8 cellular contexts compared by ENCODE assay signal in the genomic region with DNA sequence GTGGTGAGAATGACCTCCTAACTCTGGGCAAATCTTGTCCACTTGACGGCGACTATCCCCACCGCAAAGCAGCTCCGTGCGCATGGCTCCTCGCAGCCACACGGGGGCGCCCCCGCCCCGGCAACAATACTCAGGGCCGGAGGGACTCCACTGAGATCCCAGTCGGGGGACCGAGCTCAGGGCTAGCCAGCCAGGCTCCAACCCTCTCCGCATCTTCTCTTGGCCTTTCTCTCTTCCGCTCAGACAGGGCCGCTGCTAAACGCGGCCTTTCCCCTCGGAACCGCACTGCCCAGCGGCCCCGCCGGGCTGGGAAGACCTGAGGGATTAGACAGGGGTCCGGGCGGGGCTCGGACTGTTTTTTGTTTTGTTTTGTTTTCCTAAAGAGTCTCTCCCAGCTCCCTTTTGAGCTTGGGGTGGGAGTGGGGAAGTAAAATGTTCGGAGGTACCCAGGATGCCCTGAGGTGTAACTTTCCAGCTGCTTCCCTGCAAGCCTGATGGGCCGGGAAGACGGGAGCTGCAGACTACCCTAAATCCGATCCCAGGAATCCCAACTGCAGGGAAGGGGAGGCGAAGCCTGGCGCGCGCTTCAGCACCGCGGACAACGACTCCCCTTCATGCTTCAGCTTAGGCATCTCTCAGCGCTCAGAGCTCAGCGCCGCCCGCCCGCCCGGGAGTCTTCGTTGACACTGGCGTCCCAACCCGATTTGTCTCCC. TPM values are rescaled to one million over a fixed set of nuclear protein-coding genes. Genes with fewer than 3 reads are reported as not detected.
DNase-seq lines count a peak whose midpoint lies in the region; ATAC-seq and TF ChIP-seq lines count a peak whose summit lies in the region.

No MANE protein-coding gene starts in this region.

- peaks cover 20% of the 10 kb centered on the region for H3K4me1 ChIP-seq in GM23338 (ENCODE audit: insufficient read depth)

- 0 out of 2 replicates have a peak overlapping the region, but pooled peaks have one; percentile 56 for H2AFZ ChIP-seq in GM23338

- H4K20me1 ChIP-seq in GM23338 (replicated peaks; ENCODE audit: insufficient read depth) = peaks cover 6% of the 10 kb centered on the region; the same call in 1 of the 2 replicates

- H3K9me3 Mint-ChIP-seq in GM23338 (no peaks in the 10 kb centered on the region; the same call in 2 of the 3 replicates), osteocyte (ENCODE audit: unreplicated experiment) (no peaks in the 10 kb centered on the region), type B pancreatic cell (no peaks in the 10 kb centered on the region)
- no peaks in the 10 kb centered on the region for H3K9me3 Mint-ChIP-seq in activated naive CD8-positive, alpha-beta T cell treated with anti-CD3 and anti-CD28 coated beads for 36 hours

- peak; percentile 62 for ATAC-seq in GM23338

- peaks cover 11% of the 10 kb centered on the region; the same call in 1 of the 2 replicates for H3F3A ChIP-seq in GM23338 (replicated peaks; ENCODE audit: low read depth)

- H3K27me3 Mint-ChIP-seq in GM23338 (ENCODE audit: insufficient read depth, low read depth, poor library complexity) (peaks cover 38% of the 10 kb centered on the region), osteocyte (ENCODE audit: unreplicated experiment) (peaks cover 4% of the 10 kb centered on the region), type B pancreatic cell (peaks cover 63% of the 10 kb centered on the region)
- H3K27me3 Mint-ChIP-seq in activated naive CD8-positive, alpha-beta T cell treated with anti-CD3 and anti-CD28 coated beads for 36 hours = peaks cover 28% of the 10 kb centered on the region

- no peaks in the 10 kb centered on the region for H3K9me2 ChIP-seq in GM23338 (ENCODE audit: insufficient read depth)

- no peak overlapping the region for H3K9ac ChIP-seq in SK-N-MC (ENCODE audit: insufficient read length)

- no peaks in the 10 kb centered on the region for H3K79me2 ChIP-seq in GM23338 (replicated peaks; ENCODE audit: insufficient read depth)

- peak; percentile 97 for TF ChIP-seq CTCF in GM23338 (conservative IDR thresholded peaks at IDR 0.05; ENCODE audit: low read depth in 2 of 2)
- peak; percentile 94 for TF ChIP-seq CTCF in osteocyte (IDR thresholded peaks at IDR 0.05)
- TF ChIP-seq CTCF in type B pancreatic cell (conservative IDR thresholded peaks at IDR 0.05) = peak; percentile 98

- H3K36me3 Mint-ChIP-seq in GM23338 (ENCODE audit: low read depth) (no peaks in the 10 kb centered on the region), osteocyte (ENCODE audit: unreplicated experiment) (peaks cover 8% of the 10 kb centered on the region), type B pancreatic cell (no peaks in the 10 kb centered on the region)
- peaks cover 1% of the 10 kb centered on the region for H3K36me3 Mint-ChIP-seq in activated naive CD8-positive, alpha-beta T cell treated with anti-CD3 and anti-CD28 coated beads for 36 hours

- no peaks in the 10 kb centered on the region for H3K9me3 ChIP-seq in SK-N-MC (ENCODE audit: low read depth, low read length)

- DNase-seq in Daoy (ENCODE audit: low read depth) = peak; percentile 82
- peak; percentile 96 for DNase-seq in GM23338 (ENCODE audit: low spot score)
- peak; percentile 80 for DNase-seq in M059J (ENCODE audit: low read depth)
- DNase-seq in SK-N-MC (ENCODE audit: low read depth, low spot score) = no peak
- peak; percentile 84 for DNase-seq in activated naive CD8-positive, alpha-beta T cell treated with anti-CD3 and anti-CD28 coated beads for 36 hours
- DNase-seq in head of caudate nucleus = peak; percentile 77 to 94 (median 88)
- DNase-seq in osteocyte (ENCODE audit: extremely low spot score, unreplicated experiment) = peak; percentile 94
- peak; percentile 89 for DNase-seq in type B pancreatic cell (ENCODE audit: extremely low spot score, unreplicated experiment)

- H3K4me2 ChIP-seq in GM23338 = peak overlapping the region; percentile 99

- H3K4me3 ChIP-seq in GM23338 (peak overlapping the region; percentile 91), SK-N-MC (peak overlapping the region; percentile 58)

- no peaks in the 10 kb centered on the region for H3K36me3 ChIP-seq in GM23338 (ENCODE audit: insufficient read depth)
- H3K36me3 ChIP-seq in SK-N-MC (ENCODE audit: insufficient read depth, low read length) = no peaks in the 10 kb centered on the region

- H3K4me1 Mint-ChIP-seq in GM23338 = peaks cover 45% of the 10 kb centered on the region
- peaks cover 40% of the 10 kb centered on the region for H3K4me1 Mint-ChIP-seq in activated naive CD8-positive, alpha-beta T cell treated with anti-CD3 and anti-CD28 coated beads for 36 hours
- H3K4me1 Mint-ChIP-seq in osteocyte (ENCODE audit: unreplicated experiment) = peaks cover 25% of the 10 kb centered on the region
- peaks cover 31% of the 10 kb centered on the region for H3K4me1 Mint-ChIP-seq in type B pancreatic cell (ENCODE audit: unreplicated experiment)

- no peak overlapping the region for H3K27ac ChIP-seq in GM23338 (ENCODE audit: low read depth)
- no peak overlapping the region for H3K27ac ChIP-seq in SK-N-MC

- H3K27ac Mint-ChIP-seq in GM23338 (peak overlapping the region; percentile 62; the same call in 1 of the 2 replicates), osteocyte (ENCODE audit: unreplicated experiment) (peak overlapping the region; percentile 52), type B pancreatic cell (peak overlapping the region; percentile 66)
- peak overlapping the region; percentile 46 for H3K27ac Mint-ChIP-seq in activated naive CD8-positive, alpha-beta T cell treated with anti-CD3 and anti-CD28 coated beads for 36 hours

- H3K27me3 ChIP-seq in GM23338 (ENCODE audit: insufficient read depth) = peaks cover 19% of the 10 kb centered on the region

- peak overlapping the region; percentile 84 for H3K4me3 Mint-ChIP-seq in GM23338
- H3K4me3 Mint-ChIP-seq in activated naive CD8-positive, alpha-beta T cell treated with anti-CD3 and anti-CD28 coated beads for 36 hours = peak overlapping the region; percentile 80
- H3K4me3 Mint-ChIP-seq in osteocyte (ENCODE audit: unreplicated experiment) = peak overlapping the region; percentile 72
- peak overlapping the region; percentile 86 for H3K4me3 Mint-ChIP-seq in type B pancreatic cell

- intact Hi-C loops in head of caudate nucleus (cut with DNase I) = loop anchor here (5.0 kb wide), 1 partner anchor 46 kb away; no protein-coding TSS in a partner anchor

TF ChIP-seq in GM23338, 12 proteins besides CTCF, POLR2A, EP300 and RAD21:
- TF ChIP-seq REST (IDR thresholded peaks at IDR 0.05; ENCODE audit: unreplicated experiment) = peak; percentile 98
- TF ChIP-seq CREB1 (CRISPR knock-in tag; IDR thresholded peaks at IDR 0.05; ENCODE audit: low read depth) = 0 out of 2 replicates have a peak, but pooled peaks have one; percentile 9
- no peak for TF ChIP-seq NANOG (IDR thresholded peaks at IDR 0.05; ENCODE audit: borderline replicate concordance)

RNA-seq across cellular contexts. Expression of gene KCNIP2, which starts 2.7 kb away (rescaled TPM):
- total RNA-seq in Daoy (2014; rRNA removed; shearing (Covaris generic)) = 0.40 TPM in 1 of 2 replicates, not detected in the other
- total RNA-seq in GM23338 (2014; rRNA removed; shearing (Covaris generic)) = 2.2 and 2.9 TPM in 2 replicates
- polyA plus RNA-seq in GM23338 (2016; fragmentation: Nextera tagmentation; extraction: Ambion mirVana) = 2.2 and 2.6 TPM in 2 replicates
- 0.07 and 0.57 TPM in 2 replicates for total RNA-seq in M059J (2014; rRNA removed; shearing (Covaris generic))
- 1 to 10 TPM; 1.1 to 1.7 TPM for total RNA-seq in activated naive CD8-positive, alpha-beta T cell treated with anti-CD3 and anti-CD28 coated beads for 36 hours
- total RNA-seq in osteocyte (3.2 and 3.5 TPM in 2 replicates), type B pancreatic cell (ENCODE audit: low replicate concordance) (1.4 and 4.9 TPM in 2 replicates)

RNA-seq across cellular contexts. Expression of gene OGA, which starts 22.7 kb away (rescaled TPM):
- total RNA-seq in Daoy (2014; rRNA removed; shearing (Covaris generic)) = 47.6 and 58.9 TPM in 2 replicates
- 112 and 131 TPM in 2 replicates for total RNA-seq in GM23338 (2014; rRNA removed; shearing (Covaris generic))
- polyA plus RNA-seq in GM23338 (2016; fragmentation: Nextera tagmentation; extraction: Ambion mirVana) = 68.1 and 68.4 TPM in 2 replicates
- total RNA-seq in M059J (2014; rRNA removed; shearing (Covaris generic)) = 48.4 and 66.4 TPM in 2 replicates
- 100 to 1,000 TPM in 1 of 2 experiments, 10 to 100 TPM in 1; 92.2 to 100 TPM for total RNA-seq in activated naive CD8-positive, alpha-beta T cell treated with anti-CD3 and anti-CD28 coated beads for 36 hours
- total RNA-seq in osteocyte = 113 and 127 TPM in 2 replicates
- 99.5 and 99.6 TPM in 2 replicates for total RNA-seq in type B pancreatic cell (ENCODE audit: low replicate concordance)

RNA-seq across cellular contexts. Expression of gene NPM3, which starts 57.7 kb away (rescaled TPM):
- 101 and 119 TPM in 2 replicates for total RNA-seq in Daoy (2014; rRNA removed; shearing (Covaris generic))
- 258 and 345 TPM in 2 replicates for total RNA-seq in GM23338 (2014; rRNA removed; shearing (Covaris generic))
- 31.5 and 32.2 TPM in 2 replicates for polyA plus RNA-seq in GM23338 (2016; fragmentation: Nextera tagmentation; extraction: Ambion mirVana)
- total RNA-seq in M059J (2014; rRNA removed; shearing (Covaris generic)) = 35.2 and 53.3 TPM in 2 replicates
- 100 to 1,000 TPM; 255 to 260 TPM for total RNA-seq in activated naive CD8-positive, alpha-beta T cell treated with anti-CD3 and anti-CD28 coated beads for 36 hours
- total RNA-seq in osteocyte (35.6 and 42.6 TPM in 2 replicates), type B pancreatic cell (ENCODE audit: low replicate concordance) (47.2 and 63.6 TPM in 2 replicates)
